ENCODE assay signal across 8 cellular contexts in genomic region chr14:30558362-30558674, GRCh38. TPM values are rescaled to one million over a fixed set of nuclear protein-coding genes. Genes with fewer than 3 reads are reported as not detected.
A peak's percentile ranks its signal among the peaks of the same experiment; 100 is the strongest.
DNase-seq lines count a peak whose midpoint lies in the region; ATAC-seq, FAIRE-seq and TF ChIP-seq lines count a peak whose summit lies in the region.

No MANE protein-coding gene starts in this region.

- H3K9me3 Mint-ChIP-seq in MCF 10A (ENCODE audit: unreplicated experiment), result no peaks in the 10 kb centered on the region

- no peak for TF ChIP-seq POLR2A in vagina (IDR thresholded peaks at IDR 0.05)
- TF ChIP-seq POLR2A in H54 (IDR thresholded peaks at IDR 0.05; ENCODE audit: low read depth, low read length), result no peak

- H3K27me3 Mint-ChIP-seq in MCF 10A (ENCODE audit: insufficient read depth, unreplicated experiment), result no peaks in the 10 kb centered on the region

- CTCF ChIA-PET in MCF 10A (lab: Yijun Ruan, JAX), result interaction anchor here (1.2 kb wide), 1 partner anchor 15 kb away, joined by 3 read pairs; no protein-coding TSS in a partner anchor

- peak overlapping the region; percentile 73 to 95 (median 82) for H3K4me3 ChIP-seq in heart right ventricle
- H3K4me3 ChIP-seq in mononuclear cell (ENCODE audit: low read length), result peak overlapping the region; percentile 98
- H3K4me3 ChIP-seq in vagina, result peak overlapping the region; percentile 92 to 98

- peaks cover 8% of the 10 kb centered on the region for H3K36me3 Mint-ChIP-seq in MCF 10A (ENCODE audit: insufficient read depth, unreplicated experiment)

- H3K27me3 ChIP-seq in heart right ventricle (no peaks in the 10 kb centered on the region), mononuclear cell (ENCODE audit: insufficient read depth, low read length) (no peaks in the 10 kb centered on the region), vagina (no peaks in the 10 kb centered on the region)

- POLR2A ChIA-PET in MCF 10A (lab: Yijun Ruan, JAX), result interaction anchor here (0.7 to 4.3 kb wide), 19 partner anchors 8 to 184 kb away, joined by 3 to 46 read pairs (median 4); partner anchors contain the start of gene SCFD1

- no peaks in the 10 kb centered on the region for H3K36me3 ChIP-seq in heart right ventricle
- H3K36me3 ChIP-seq in vagina, result no peaks in the 10 kb centered on the region

- intact Hi-C loops in heart right ventricle (cut with DNase I), result no loop called here
- intact Hi-C loops in cardiac septum (cut with DNase I), result no loop called here
- intact Hi-C loops in MCF 10A (cut with micrococcal nuclease), result loop anchor here (2.0 kb wide), 1 partner anchor 52 kb away; no protein-coding TSS in a partner anchor
- intact Hi-C loops in vagina (cut with DNase I), result no loop called here

- peaks cover 0 to 22% (median 16%) of the 10 kb centered on the region in 9 donors for H3K4me1 ChIP-seq in heart right ventricle
- H3K4me1 ChIP-seq in mononuclear cell (ENCODE audit: insufficient read depth, low read length), result peaks cover 18% of the 10 kb centered on the region
- peaks cover 30% of the 10 kb centered on the region for H3K4me1 ChIP-seq in vagina

- no peak for TF ChIP-seq CTCF in heart right ventricle (IDR thresholded peaks at IDR 0.05)
- TF ChIP-seq CTCF in MCF 10A (IDR thresholded peaks at IDR 0.05; ENCODE audit: unreplicated experiment), result no peak
- no peak for TF ChIP-seq CTCF in vagina (IDR thresholded peaks at IDR 0.05)

- no peak for ATAC-seq in heart right ventricle

- H3K27ac Mint-ChIP-seq in MCF 10A (ENCODE audit: low read depth, unreplicated experiment), result peak overlapping the region; percentile 99

- H3K4me1 Mint-ChIP-seq in MCF 10A (ENCODE audit: insufficient read depth, unreplicated experiment), result peaks cover 20% of the 10 kb centered on the region

- no peaks in the 10 kb centered on the region for H3K9me3 ChIP-seq in heart right ventricle
- no peaks in the 10 kb centered on the region for H3K9me3 ChIP-seq in mononuclear cell (ENCODE audit: low read depth, low read length)
- no peaks in the 10 kb centered on the region for H3K9me3 ChIP-seq in vagina

- 42 to 47% methylated on average over 6 of the region's 6 CpGs for WGBS in heart right ventricle, 2 donors

- H3K4me3 Mint-ChIP-seq in MCF 10A (ENCODE audit: unreplicated experiment), result peak overlapping the region; percentile 98

- no peak for DNase-seq in heart right ventricle
- DNase-seq in cardiac septum (ENCODE audit: low spot score), result no peak
- DNase-seq in MCF 10A (ENCODE audit: unreplicated experiment), result no peak
- no peak for DNase-seq in vagina (ENCODE audit: extremely low spot score in 2 of 2)
- no peak for DNase-seq in H54 (ENCODE audit: insufficient read length, low spot score)
- no peak for DNase-seq in cortex of kidney (lab: John Stamatoyannopoulos, UW)
- DNase-seq in NCI-H524 treated with DMSO at 0.1 percent for 48 hours (lab: John Stamatoyannopoulos, UW), result no peak

- BruUV-seq in MCF 10A (replicated peaks; lab: Mats Ljungman, UMichigan), result TSS peak; percentile 98

- H3K27ac ChIP-seq in heart right ventricle, result peak overlapping the region in 8 of 10 donors; percentile 11 to 86 (median 78)
- peak overlapping the region; percentile 90 for H3K27ac ChIP-seq in vagina

- FAIRE-seq in H54 (lab: Jason Lieb, UNC), result no peak

RNA-seq across cellular contexts. Expression of gene G2E3, which starts 0.6 kb away (rescaled TPM):
- total RNA-seq in heart right ventricle (10 to 100 TPM in 3 of 10 donors, 1 to 10 TPM in 7; 7.4 to 11.0 (median 8.9) TPM), cardiac septum (9.5 TPM), MCF 10A (2022) (34.1 and 34.7 TPM in 2 replicates), mononuclear cell (39.9 TPM), vagina (7.4 TPM)
- polyA plus RNA-seq in heart right ventricle, result 1 to 10 TPM; 2.6 to 4.5 TPM
